Comparison of ENCODE assay signal across 8 cellular contexts in genomic region chr1:230917284-230918135, GRCh38. TPM values are rescaled to one million over a fixed set of nuclear protein-coding genes. Genes with fewer than 3 reads are reported as not detected.
DNase-seq lines count a peak whose midpoint lies in the region; ATAC-seq, FAIRE-seq and TF ChIP-seq lines count a peak whose summit lies in the region.

No MANE protein-coding gene starts in this region.

- peaks cover 2% of the 10 kb centered on the region for H3K4me1 Mint-ChIP-seq in progenitor cell of endocrine pancreas (ENCODE audit: low read depth)

- DNase-seq in AG04449 (ENCODE audit: low read depth, low spot score), result no peak
- peak; percentile 66 for DNase-seq in SK-N-SH
- DNase-seq in activated naive CD4-positive, alpha-beta T cell treated with anti-CD3 and anti-CD28 coated beads, Interleukin-2, amount 50 U/mL, for 72 hours (ENCODE audit: low spot score in 2 of 2), result peak in 1 of 2 donors; percentile 70
- peak; percentile 40 to 92 (median 78) for DNase-seq in head of caudate nucleus
- DNase-seq in progenitor cell of endocrine pancreas (ENCODE audit: low spot score, unreplicated experiment), result peak; percentile 63
- DNase-seq in urothelium cell line (ENCODE audit: low spot score), result peak; percentile 51

- H3K9ac ChIP-seq in Loucy (ENCODE audit: low read depth, low read length, poor library complexity, severe bottlenecking), result no peak overlapping the region
- H3K9ac ChIP-seq in SK-N-SH, result no peak overlapping the region

- H3K9me3 ChIP-seq in Loucy (ENCODE audit: insufficient read depth, low read depth, low read length) (no peaks in the 10 kb centered on the region), SK-N-SH (no peaks in the 10 kb centered on the region)

- H3K4me2 ChIP-seq in Loucy (ENCODE audit: low read depth, low read length, poor library complexity, severe bottlenecking), result peak overlapping the region; percentile 18
- no peak overlapping the region for H3K4me2 ChIP-seq in SK-N-SH

- peaks cover 0 to 5% of the 10 kb centered on the region in 2 donors for H3K36me3 Mint-ChIP-seq in activated naive CD4-positive, alpha-beta T cell treated with anti-CD3 and anti-CD28 coated beads, Interleukin-2, amount 50 U/mL, for 72 hours
- peaks cover 14% of the 10 kb centered on the region for H3K36me3 Mint-ChIP-seq in progenitor cell of endocrine pancreas (ENCODE audit: insufficient read depth)

- H3K9me2 ChIP-seq in Loucy (replicated peaks; ENCODE audit: low read depth, low read length), result no peaks in the 10 kb centered on the region
- no peaks in the 10 kb centered on the region for H3K9me2 ChIP-seq in SK-N-SH

- no peaks in the 10 kb centered on the region for H3K27me3 Mint-ChIP-seq in progenitor cell of endocrine pancreas

- 58% methylated on average over 15 of the region's 15 CpGs for WGBS in SK-N-SH (ENCODE audit: low lambda C conversion rate)

- H4K20me1 ChIP-seq in Loucy (ENCODE audit: insufficient read depth, low read length, poor library complexity, severe bottlenecking), result no peaks in the 10 kb centered on the region
- no peaks in the 10 kb centered on the region for H4K20me1 ChIP-seq in SK-N-SH (ENCODE audit: insufficient read depth)

- POLR2A ChIA-PET in AG04449 (lab: Yijun Ruan, JAX) (no interaction called here), SK-N-SH (lab: Yijun Ruan, JAX) (no interaction called here)

- no peaks in the 10 kb centered on the region for H3K27me3 ChIP-seq in Loucy (ENCODE audit: insufficient read depth, low read length, poor library complexity, severe bottlenecking)
- no peaks in the 10 kb centered on the region for H3K27me3 ChIP-seq in SK-N-SH (ENCODE audit: insufficient read depth)

- FAIRE-seq in urothelium cell line (lab: Jason Lieb, UNC), result no peak

- no peak overlapping the region for H3K4me3 ChIP-seq in AG04449 (ENCODE audit: low read depth, low read length)
- H3K4me3 ChIP-seq in Loucy (ENCODE audit: low read length, poor library complexity, severe bottlenecking), result no peak overlapping the region
- no peak overlapping the region; a peak in 1 of 4 replicates for H3K4me3 ChIP-seq in SK-N-SH (ENCODE audit: low read depth in 2 of 2, low read length in 1 of 2)

- CTCF ChIA-PET in AG04449 (lab: Yijun Ruan, JAX), result interaction anchor here (0.6 to 12.5 kb wide), 37 partner anchors 11 to 293 kb away, joined by 3 to 261 read pairs (median 4); partner anchors contain the start of gene C1orf198
- CTCF ChIA-PET in SK-N-SH (lab: Yijun Ruan, JAX), result interaction anchor here (0.6 to 5.5 kb wide), 18 partner anchors 10 to 294 kb away, joined by 3 to 31 read pairs (median 4); no protein-coding TSS in a partner anchor

- H3K79me2 ChIP-seq in Loucy (ENCODE audit: insufficient read depth, low read length) (no peaks in the 10 kb centered on the region), SK-N-SH (ENCODE audit: insufficient read depth) (no peaks in the 10 kb centered on the region)

- no peak overlapping the region for H3K27ac ChIP-seq in SK-N-SH (ENCODE audit: low read depth in 2 of 2, low read length in 1 of 2)

- ATAC-seq in GM18867 (IDR thresholded peaks at IDR 0.05; ENCODE audit: unreplicated experiment), result peak; percentile 73
- ATAC-seq in activated naive CD4-positive, alpha-beta T cell treated with anti-CD3 and anti-CD28 coated beads, Interleukin-2, amount 50 U/mL, for 72 hours, result peak; percentile 51 to 84

- peak; percentile 72 for TF ChIP-seq RAD21 in SK-N-SH (IDR thresholded peaks at IDR 0.05; ENCODE audit: low read length)

- TF ChIP-seq CTCF in AG04449 (IDR thresholded peaks at IDR 0.05; ENCODE audit: insufficient read depth, low read length, missing control alignments) (peak; percentile 62), Loucy (conservative IDR thresholded peaks at IDR 0.05; ENCODE audit: low read length) (peak; percentile 74), SK-N-SH (IDR thresholded peaks at IDR 0.05) (peak; percentile 68), progenitor cell of endocrine pancreas (IDR thresholded peaks at IDR 0.05; ENCODE audit: unreplicated experiment) (peak; percentile 76)

- H2AFZ ChIP-seq in Loucy (ENCODE audit: low read length) (0 out of 2 replicates have a peak overlapping the region, but pooled peaks have one; percentile 46), SK-N-SH (ENCODE audit: low read depth) (no peak overlapping the region)

- no peak for TF ChIP-seq EP300 in SK-N-SH (IDR thresholded peaks at IDR 0.05; ENCODE audit: borderline replicate concordance in 1 of 2, low read depth in 1 of 2, low read length in 1 of 2)

- H3K4me1 ChIP-seq in Loucy (ENCODE audit: insufficient read depth, low read length, poor library complexity, severe bottlenecking), result peaks cover 6% of the 10 kb centered on the region
- H3K4me1 ChIP-seq in SK-N-SH (ENCODE audit: control insufficient read depth in 1 of 2, insufficient read depth in 2 of 2, low read depth in 1 of 2, low read length in 1 of 2), result no peaks in the 10 kb centered on the region

- H3K9me3 Mint-ChIP-seq in activated naive CD4-positive, alpha-beta T cell treated with anti-CD3 and anti-CD28 coated beads, Interleukin-2, amount 50 U/mL, for 72 hours, result no peaks in the 10 kb centered on the region
- no peaks in the 10 kb centered on the region for H3K9me3 Mint-ChIP-seq in progenitor cell of endocrine pancreas (ENCODE audit: low read depth)

- peak overlapping the region in 1 of 2 donors; percentile 19 for H3K27ac Mint-ChIP-seq in activated naive CD4-positive, alpha-beta T cell treated with anti-CD3 and anti-CD28 coated beads, Interleukin-2, amount 50 U/mL, for 72 hours
- H3K27ac Mint-ChIP-seq in progenitor cell of endocrine pancreas, result no peak overlapping the region

- intact Hi-C loops in head of caudate nucleus (cut with DNase I), result loop anchor here (5.0 kb wide), 1 partner anchor 50 kb away; the partner anchor contains the start of gene C1orf198

- H3F3A ChIP-seq in Loucy (ENCODE audit: low read depth), result no peaks in the 10 kb centered on the region
- H3F3A ChIP-seq in SK-N-SH (replicated peaks; ENCODE audit: insufficient read depth), result peaks cover 4% of the 10 kb centered on the region

- peaks cover 4% of the 10 kb centered on the region for H3K36me3 ChIP-seq in Loucy (ENCODE audit: insufficient read depth, low read length)
- H3K36me3 ChIP-seq in SK-N-SH (replicated peaks in 1 of 2; ENCODE audit: control insufficient read depth in 1 of 2, insufficient read depth in 2 of 2, low read length in 1 of 2), result peaks cover 0 to 48% of the 10 kb centered on the region in 2 experiments

- no peak overlapping the region for H3K4me3 Mint-ChIP-seq in progenitor cell of endocrine pancreas (ENCODE audit: low read depth)

TF ChIP-seq in SK-N-SH, 30 proteins besides CTCF, POLR2A, EP300 and RAD21:
- TF ChIP-seq USF1 (IDR thresholded peaks at IDR 0.05; ENCODE audit: borderline replicate concordance, low read depth) (no peak), JUND (IDR thresholded peaks at IDR 0.05) (no peak), SMC3 (IDR thresholded peaks at IDR 0.05; ENCODE audit: low read depth, low read length) (peak; percentile 69), MXI1 (IDR thresholded peaks at IDR 0.05; ENCODE audit: low read depth, low read length) (no peak), REST (IDR thresholded peaks at IDR 0.05; ENCODE audit: low read depth, low read length) (no peak)

RNA-seq across cellular contexts. Expression of gene C1orf198, which starts 49.2 kb away (rescaled TPM):
- polyA plus RNA-seq in SK-N-SH (2012; rRNA removed), result 12.3 and 19.4 TPM in 2 replicates
- polyA plus RNA-seq in SK-N-SH (2012; cell fraction: cytosol; rRNA removed), result 12.2 and 15.5 TPM in 2 replicates
- 52.5 and 59.9 TPM in 2 replicates for polyA plus RNA-seq in SK-N-SH (2012; cell fraction: nucleus; rRNA removed)
- 1 to 10 TPM; 5.4 to 8.8 TPM for total RNA-seq in activated naive CD4-positive, alpha-beta T cell treated with anti-CD3 and anti-CD28 coated beads, Interleukin-2, amount 50 U/mL, for 72 hours
- 67.8 and 70.1 TPM in 2 replicates for total RNA-seq in progenitor cell of endocrine pancreas
